Comparison of ENCODE assay signal across 10 cellular contexts in the genomic region with DNA sequence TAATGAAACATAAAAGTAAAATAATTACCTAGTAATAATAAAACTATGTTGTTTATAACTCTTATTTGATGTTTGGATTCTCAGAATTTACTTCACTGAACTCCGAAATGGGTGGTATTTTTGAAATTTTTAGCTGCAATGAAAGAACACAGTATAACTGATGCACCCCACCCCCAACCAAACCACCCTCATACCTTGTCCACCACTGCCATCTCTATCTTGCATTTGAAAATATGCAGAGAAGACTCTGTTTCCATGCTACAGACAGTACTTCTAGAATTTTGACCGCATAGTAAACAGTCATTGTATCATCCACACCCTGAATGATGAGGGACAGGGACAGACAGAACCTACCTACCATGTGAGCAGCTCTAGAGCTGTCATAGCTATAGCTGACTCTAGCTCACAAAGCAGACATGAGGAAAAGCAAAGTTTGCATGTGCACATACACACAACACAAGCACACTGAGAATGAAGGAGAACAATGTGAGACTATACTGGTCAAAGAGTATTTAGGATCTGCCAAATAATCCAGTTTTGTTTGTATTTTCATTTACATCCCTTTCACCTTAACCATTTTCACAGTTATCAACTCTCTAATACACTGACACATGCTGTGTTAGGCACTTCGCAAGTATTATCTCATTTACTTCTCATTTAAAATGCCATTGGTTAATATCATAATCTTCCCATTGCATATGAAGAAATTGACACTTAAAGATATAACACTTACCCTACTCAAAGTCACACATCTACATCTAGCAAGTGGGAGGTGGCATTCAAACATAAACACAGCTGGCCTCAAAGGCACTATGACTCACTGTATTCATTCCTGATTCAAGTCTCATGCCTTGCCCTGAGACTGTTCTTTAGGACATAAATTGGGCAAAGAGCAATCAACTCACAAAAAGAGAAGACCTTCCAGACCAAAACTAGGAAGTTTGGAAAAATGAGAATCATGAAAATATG.
A peak's percentile ranks its signal among the peaks of the same experiment; 100 is the strongest.
DNase-seq lines count a peak whose midpoint lies in the region; ATAC-seq and TF ChIP-seq lines count a peak whose summit lies in the region.
"Had no signal": no experiment of that assay in that cellular context is flagged by ENCODE, and none has a peak within 500 bp of the region (broad histone marks: within the 10 kb centered on the region; RNA-seq: fewer than 3 reads in every experiment).

No MANE protein-coding gene starts in this region.

- H3K4me2 ChIP-seq in osteoblast (ENCODE audit: insufficient read depth, low read length): no peak overlapping the region

- H3K27me3 Mint-ChIP-seq in central memory CD8-positive, alpha-beta T cell: no peaks in the 10 kb centered on the region

- no peak overlapping the region for H2AFZ ChIP-seq in osteoblast (ENCODE audit: low read length)

- H3K36me3 ChIP-seq in MG63 (no peaks in the 10 kb centered on the region), osteoblast (ENCODE audit: insufficient read depth, low read length) (no peaks in the 10 kb centered on the region)

- no peaks in the 10 kb centered on the region for H3K79me2 ChIP-seq in osteoblast (ENCODE audit: insufficient read depth, low read length)

- peak overlapping the region; percentile 26 for H3K27ac Mint-ChIP-seq in central memory CD8-positive, alpha-beta T cell (ENCODE audit: low read depth)

- peak; percentile 90 for ATAC-seq in central memory CD8-positive, alpha-beta T cell (replicated peaks; ENCODE audit: extremely low read depth, poor library complexity, severe bottlenecking)
- ATAC-seq in GM18511 (IDR thresholded peaks at IDR 0.05; ENCODE audit: unreplicated experiment): no peak
- ATAC-seq: left ventricle myocardium superior had no signal

- no peaks in the 10 kb centered on the region for H3K9me3 ChIP-seq in MG63
- no peaks in the 10 kb centered on the region for H3K9me3 ChIP-seq in osteoblast (ENCODE audit: low read depth, low read length)

- H3K27me3 ChIP-seq in MG63 (no peaks in the 10 kb centered on the region), osteoblast (ENCODE audit: insufficient read depth, low read length) (no peaks in the 10 kb centered on the region)

- H3K4me3 Mint-ChIP-seq in central memory CD8-positive, alpha-beta T cell: no peak overlapping the region

- no peak for TF ChIP-seq CTCF in osteoblast (IDR thresholded peaks at IDR 0.05; ENCODE audit: extremely low read depth, low read depth, low read length)

- H3K36me3 Mint-ChIP-seq in central memory CD8-positive, alpha-beta T cell (ENCODE audit: insufficient read depth): no peaks in the 10 kb centered on the region

- H3K4me1 Mint-ChIP-seq in central memory CD8-positive, alpha-beta T cell: peaks cover 32% of the 10 kb centered on the region

- DNase-seq in NCI-H2107 treated with DMSO at 0.1 percent for 48 hours (lab: John Stamatoyannopoulos, UW; ENCODE audit: unreplicated experiment): peak; percentile 25
- no peak for DNase-seq in NCI-H2107 (lab: John Stamatoyannopoulos, UW)
- DNase-seq in MG63: peak; percentile 30
- DNase-seq in central memory CD8-positive, alpha-beta T cell (ENCODE audit: low spot score in 2 of 2): no peak
- DNase-seq in osteoblast (ENCODE audit: insufficient read length, low spot score, missing footprints): peak; percentile 42
- no peak for DNase-seq in NCI-H1694 treated with DMSO at 0.1 percent for 48 hours (lab: John Stamatoyannopoulos, UW)
- no peak for DNase-seq in DMS 273 (lab: John Stamatoyannopoulos, UW; ENCODE audit: unreplicated experiment)
- DNase-seq: 8988T, left ventricle myocardium superior had no signal

- no peaks in the 10 kb centered on the region for H3K9me3 Mint-ChIP-seq in central memory CD8-positive, alpha-beta T cell

- H3K4me3 ChIP-seq in MG63: no peak overlapping the region
- H3K4me3 ChIP-seq in osteoblast (ENCODE audit: insufficient read depth, low read length): no peak overlapping the region

- no peak overlapping the region for H3K27ac ChIP-seq in osteoblast (ENCODE audit: low read depth, low read length)

- no peaks in the 10 kb centered on the region for H4K20me1 ChIP-seq in osteoblast (ENCODE audit: insufficient read depth, low read length)

- peaks cover 9% of the 10 kb centered on the region for H3K4me1 ChIP-seq in osteoblast (ENCODE audit: insufficient read depth, low read length)

Comparison
In these comparisons a context has a peak if more than half of its experiments do, and no peak if none do; other contexts are left out.
1. DNase-seq: peak in NCI-H2107 treated with DMSO at 0.1 percent for 48 hours (single experiment), MG63 (single experiment) and osteoblast (single experiment); none in NCI-H2107 (single experiment), central memory CD8-positive, alpha-beta T cell (0 of 2), NCI-H1694 treated with DMSO at 0.1 percent for 48 hours (single experiment) and DMS 273 (single experiment).